10 cellular contexts compared by ENCODE assay signal in the genomic region with DNA sequence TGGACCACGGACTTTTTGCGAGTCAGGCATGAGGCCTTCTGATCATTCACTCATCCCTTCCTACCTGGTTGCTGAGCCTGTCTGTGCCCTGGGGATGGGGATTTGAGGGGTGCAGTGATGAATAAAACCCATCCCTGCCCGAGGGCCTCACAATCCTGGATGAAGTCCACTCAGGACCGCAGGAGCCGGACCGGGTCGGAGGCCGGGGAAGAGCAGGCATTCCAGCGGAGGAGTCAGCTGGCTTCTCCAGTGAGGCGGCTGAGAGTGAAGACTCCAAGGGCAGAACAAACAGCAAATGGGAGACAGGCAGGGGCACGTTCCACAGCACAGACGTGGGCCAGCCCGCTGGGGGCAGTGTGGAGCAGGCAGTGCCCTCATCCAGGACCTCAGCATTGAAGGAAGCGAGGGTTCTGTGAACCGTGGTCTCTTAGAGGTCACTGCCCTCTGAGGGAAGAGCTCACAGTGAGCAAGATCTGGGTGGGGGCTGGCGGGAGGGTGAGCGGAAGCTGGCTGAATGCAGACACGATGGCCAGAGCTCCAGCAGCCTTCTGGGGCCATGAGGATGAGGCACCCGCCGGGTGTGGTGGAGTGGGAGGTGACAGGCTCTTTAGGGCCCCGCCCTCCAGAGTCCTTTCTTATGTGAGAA. TPM values are rescaled to one million over a fixed set of nuclear protein-coding genes. Genes with fewer than 3 reads are reported as not detected.
DNase-seq lines count a peak whose midpoint lies in the region; ATAC-seq and TF ChIP-seq lines count a peak whose summit lies in the region.
"Had no signal": no experiment of that assay in that cellular context is flagged by ENCODE, and none has a peak within 500 bp of the region (broad histone marks: within the 10 kb centered on the region; RNA-seq: fewer than 3 reads in every experiment).

No MANE protein-coding gene starts in this region.

- in situ Hi-C loops in Panc1 (cut with HindIII; ENCODE audit: low pct_unique_long_range_greater_than_20kb, low sequenced_read_pairs) = no loop called here

- no peaks in the 10 kb centered on the region for H3K36me3 ChIP-seq in BE2C
- no peaks in the 10 kb centered on the region for H3K36me3 ChIP-seq in Panc1 (ENCODE audit: control insufficient read depth, insufficient read depth, low read length)

- H3K9me3 ChIP-seq in BE2C (no peaks in the 10 kb centered on the region), Panc1 (ENCODE audit: control insufficient read depth, insufficient read depth, low read depth, low read length) (no peaks in the 10 kb centered on the region)

- H3K27me3 ChIP-seq in BE2C (peaks cover 17% of the 10 kb centered on the region), Panc1 (ENCODE audit: control insufficient read depth, insufficient read depth, low read length) (no peaks in the 10 kb centered on the region)

- CTCF ChIA-PET in Panc1 (lab: Charles Lee) = interaction anchor here (0.6 kb wide), 1 partner anchor 150 kb away, joined by 3 read pairs; no protein-coding TSS in a partner anchor

- no TSS peak for BruUV-seq in Panc1 (replicated peaks; lab: Mats Ljungman, UMichigan)

- H3K4me3 ChIP-seq in BE2C (ENCODE audit: low read depth, low read length) = no peak overlapping the region
- no peak overlapping the region for H3K4me3 ChIP-seq in Panc1 (ENCODE audit: low read depth in 2 of 2, low read length in 2 of 2)

- H3K27ac Mint-ChIP-seq in stimulated activated effector memory CD8-positive, alpha-beta T cell treated with anti-CD3 and anti-CD28 coated beads, Interleukin-12 subunit alpha, Interleukin-12 subunit beta, amount 100 ng/mL, for 72 hours = no peak overlapping the region

- 0 out of 2 replicates have a peak, but pooled peaks have one; percentile 46 for ATAC-seq in Panc1
- no peak for ATAC-seq in stimulated activated effector memory CD8-positive, alpha-beta T cell treated with anti-CD3 and anti-CD28 coated beads, Interleukin-12 subunit alpha, Interleukin-12 subunit beta, amount 100 ng/mL, for 72 hours
- ATAC-seq in GM21619 (IDR thresholded peaks at IDR 0.05; ENCODE audit: unreplicated experiment) = no peak

- no peaks in the 10 kb centered on the region for H3K9me3 Mint-ChIP-seq in stimulated activated effector memory CD8-positive, alpha-beta T cell treated with anti-CD3 and anti-CD28 coated beads, Interleukin-12 subunit alpha, Interleukin-12 subunit beta, amount 100 ng/mL, for 72 hours

- no peak overlapping the region for H3K27ac ChIP-seq in Panc1 (ENCODE audit: low read length)

- no peak overlapping the region for H3K4me3 Mint-ChIP-seq in stimulated activated effector memory CD8-positive, alpha-beta T cell treated with anti-CD3 and anti-CD28 coated beads, Interleukin-12 subunit alpha, Interleukin-12 subunit beta, amount 100 ng/mL, for 72 hours

- H3K4me1 Mint-ChIP-seq in stimulated activated effector memory CD8-positive, alpha-beta T cell treated with anti-CD3 and anti-CD28 coated beads, Interleukin-12 subunit alpha, Interleukin-12 subunit beta, amount 100 ng/mL, for 72 hours = no peaks in the 10 kb centered on the region

- H3K36me3 Mint-ChIP-seq in stimulated activated effector memory CD8-positive, alpha-beta T cell treated with anti-CD3 and anti-CD28 coated beads, Interleukin-12 subunit alpha, Interleukin-12 subunit beta, amount 100 ng/mL, for 72 hours = no peaks in the 10 kb centered on the region

- POLR2A ChIA-PET in Panc1 (lab: Charles Lee) = no interaction called here

- peak; percentile 31 for TF ChIP-seq CTCF in BE2C (IDR thresholded peaks at IDR 0.05; ENCODE audit: low read depth, low read length)
- TF ChIP-seq CTCF in GM12872 (IDR thresholded peaks at IDR 0.05; ENCODE audit: insufficient read depth, low read depth, low read length) = peak; percentile 57
- TF ChIP-seq CTCF in Panc1 (IDR thresholded peaks at IDR 0.05) = peak; percentile 52; the same call in 1 of the 2 replicates

- DNase-seq in BE2C (peak; percentile 21), Panc1 (ENCODE audit: low read depth, low spot score) (no peak), islet precursor cell (peak; percentile 77), NOMO-1 treated with dmso at 0.1 percent for 144 hours (lab: John Stamatoyannopoulos, UW; ENCODE audit: unreplicated experiment) (no peak), activated T-cell treated with anti-CD3 and anti-CD28 coated beads for 4 hours (no peak)
- DNase-seq in stimulated activated effector memory CD8-positive, alpha-beta T cell treated with anti-CD3 and anti-CD28 coated beads, Interleukin-12 subunit alpha, Interleukin-12 subunit beta, amount 100 ng/mL, for 72 hours (ENCODE audit: low spot score in 2 of 2) = no peak
- DNase-seq: activated effector memory CD4-positive, alpha-beta T cell treated with Interleukin-2 at 50 U/mL for 16 hours; OCI-M1 had no signal

- intact Hi-C loops in Panc1 (cut with micrococcal nuclease; ENCODE audit: unreplicated experiment) = no loop called here

- H3K4me1 ChIP-seq in BE2C (no peaks in the 10 kb centered on the region), Panc1 (ENCODE audit: control insufficient read depth, insufficient read depth, low read length) (no peaks in the 10 kb centered on the region)

RNA-seq across cellular contexts. Expression of a gene that starts 10.9 kb away (rescaled TPM):
- not detected for polyA plus RNA-seq in BE2C (2012; ENCODE audit: insufficient read depth, insufficient read length, low read depth)
- total RNA-seq in Panc1 (2021; ENCODE audit: unreplicated experiment) = 3.3 TPM
- 3.8 TPM for polyA plus RNA-seq in Panc1 (2012; ENCODE audit: insufficient read length)

Comparison
In these comparisons a context has a peak if more than half of its experiments do, and no peak if none do; other contexts are left out.
1. DNase-seq: peak in BE2C (single experiment) and islet precursor cell (single experiment); none in Panc1 (single experiment), NOMO-1 treated with dmso at 0.1 percent for 144 hours (single experiment), stimulated activated effector memory CD8-positive, alpha-beta T cell treated with anti-CD3 and anti-CD28 coated beads, Interleukin-12 subunit alpha, Interleukin-12 subunit beta, amount 100 ng/mL, for 72 hours (0 of 2) and activated T-cell treated with anti-CD3 and anti-CD28 coated beads for 4 hours (single experiment).
2. Peak in every context shown above with its lines, with median percentiles within 50 percentile points of each other: CTCF ChIP-seq.